ENCODE assay signal across 1 cellular context in genomic region chr21:36926989-36927695, GRCh38.
TF ChIP-seq lines count a peak whose summit lies in the region.

No MANE protein-coding gene starts in this region.

TF ChIP-seq in HEK293, 187 proteins besides CTCF, POLR2A, EP300 and RAD21 (continued from another document):
- TF ChIP-seq ZSCAN5A (tag by site-specific recombination; IDR thresholded peaks at IDR 0.05) = no peak
- no peak for TF ChIP-seq ZNF785 (tag by site-specific recombination; IDR thresholded peaks at IDR 0.05)
- peak; percentile 63 for TF ChIP-seq ZFHX2 (tag by site-specific recombination; conservative IDR thresholded peaks at IDR 0.05)
- TF ChIP-seq ZEB2 (tag by site-specific recombination; IDR thresholded peaks at IDR 0.05) = peak; percentile 74
- peak; percentile 18; the same call in 1 of the 2 replicates for TF ChIP-seq ZNF596 (tag by site-specific recombination; IDR thresholded peaks at IDR 0.05)
- TF ChIP-seq ZIC2 (tag by site-specific recombination; IDR thresholded peaks at IDR 0.05) = peak; percentile 79
- TF ChIP-seq WT1 (tag by site-specific recombination; IDR thresholded peaks at IDR 0.05) = 0 out of 2 replicates have a peak, but pooled peaks have one; percentile 29
- no peak for TF ChIP-seq SP2 (tag by site-specific recombination; IDR thresholded peaks at IDR 0.05)
- TF ChIP-seq TRIM28 (IDR thresholded peaks at IDR 0.05; ENCODE audit: borderline replicate concordance, low read length) = no peak
- TF ChIP-seq ZNF366 (tag by site-specific recombination; conservative IDR thresholded peaks at IDR 0.05) = 0 out of 2 replicates have a peak, but pooled peaks have one; percentile 7
- TF ChIP-seq ZNF335 (tag by site-specific recombination; conservative IDR thresholded peaks at IDR 0.05) = peak; percentile 46; the same call in 1 of the 2 replicates
- TF ChIP-seq ZNF292 (tag by site-specific recombination; IDR thresholded peaks at IDR 0.05; ENCODE audit: borderline replicate concordance, low read depth) = no peak
- peak; percentile 65 for TF ChIP-seq FEZF1 (tag by site-specific recombination; IDR thresholded peaks at IDR 0.05)
- TF ChIP-seq ZNF561 (tag by site-specific recombination; IDR thresholded peaks at IDR 0.05; ENCODE audit: borderline replicate concordance) = peak; percentile 69; the same call in 1 of the 2 replicates
- peak; percentile 55; the same call in 1 of the 2 replicates for TF ChIP-seq OSR2 (tag by site-specific recombination; IDR thresholded peaks at IDR 0.05)
- peak; percentile 65; the same call in 1 of the 2 replicates for TF ChIP-seq ZNF629 (tag by site-specific recombination; IDR thresholded peaks at IDR 0.05)
- TF ChIP-seq ZNF555 (tag by site-specific recombination; conservative IDR thresholded peaks at IDR 0.05) = no peak
- peak; percentile 81; the same call in 1 of the 2 replicates for TF ChIP-seq OVOL3 (tag by site-specific recombination; IDR thresholded peaks at IDR 0.05)
- TF ChIP-seq ZFP41 (tag by site-specific recombination; IDR thresholded peaks at IDR 0.05; ENCODE audit: borderline replicate concordance) = no peak
- TF ChIP-seq SP7 (tag by site-specific recombination; IDR thresholded peaks at IDR 0.05) = peak; percentile 38; the same call in 1 of the 2 replicates
- TF ChIP-seq ZNF121 (tag by site-specific recombination; IDR thresholded peaks at IDR 0.05) = 0 out of 2 replicates have a peak, but pooled peaks have one; percentile 2
- peak; percentile 91 for TF ChIP-seq PRDM6 (tag by site-specific recombination; IDR thresholded peaks at IDR 0.05)
- 0 out of 2 replicates have a peak, but pooled peaks have one; percentile 10 for TF ChIP-seq ZSCAN30 (tag by site-specific recombination; IDR thresholded peaks at IDR 0.05)
- no peak for TF ChIP-seq ZSCAN23 (tag by site-specific recombination; IDR thresholded peaks at IDR 0.05)
- peak; percentile 14; the same call in 1 of the 2 replicates for TF ChIP-seq ZNF664 (tag by site-specific recombination; IDR thresholded peaks at IDR 0.05)
- peak; percentile 60; the same call in 1 of the 2 replicates for TF ChIP-seq BCL11B (tag by site-specific recombination; IDR thresholded peaks at IDR 0.05; ENCODE audit: low read depth)
- TF ChIP-seq GLI2 (tag by site-specific recombination; IDR thresholded peaks at IDR 0.05; ENCODE audit: borderline replicate concordance, low read depth) = 0 out of 2 replicates have a peak, but pooled peaks have one; percentile 24
